16 cellular contexts compared by ENCODE assay signal in genomic region chr2:115549731-115550130, GRCh38.
DNase-seq lines count a peak whose midpoint lies in the region; ATAC-seq, FAIRE-seq and TF ChIP-seq lines count a peak whose summit lies in the region.
"Had no signal": no experiment of that assay in that cellular context is flagged by ENCODE, and none has a peak within 500 bp of the region (broad histone marks: within the 10 kb centered on the region; RNA-seq: fewer than 3 reads in every experiment).

No MANE protein-coding gene starts in this region.

- no peak overlapping the region for H3K4ac ChIP-seq in mesenchymal stem cell (ENCODE audit: low read depth in 1 of 2, low read length in 2 of 2)

- no peak for TF ChIP-seq CTCF in bronchial epithelial cell (IDR thresholded peaks at IDR 0.05; ENCODE audit: insufficient read depth, low read length, severe bottlenecking)
- TF ChIP-seq CTCF in kidney epithelial cell (IDR thresholded peaks at IDR 0.05; ENCODE audit: insufficient read depth, low read length, poor library complexity, severe bottlenecking), result no peak
- TF ChIP-seq CTCF in retinal pigment epithelial cell (conservative IDR thresholded peaks at IDR 0.05; ENCODE audit: low read depth, low read length), result no peak
- no peak for TF ChIP-seq CTCF in uterus (IDR thresholded peaks at IDR 0.05)

- H3K14ac ChIP-seq in mesenchymal stem cell (ENCODE audit: low read length in 2 of 2), result no peak overlapping the region

- WGBS in mesenchymal stem cell, result 80% methylated on average over 1 of the region's 1 CpG

- H3K4me1 ChIP-seq in mesenchymal stem cell (ENCODE audit: control insufficient read depth, insufficient read depth, low read depth, low read length) (no peaks in the 10 kb centered on the region), uterus (no peaks in the 10 kb centered on the region)

- H3K27me3 ChIP-seq in bronchial epithelial cell (ENCODE audit: control insufficient read depth, insufficient read depth, low read length), result no peaks in the 10 kb centered on the region
- no peaks in the 10 kb centered on the region for H3K27me3 ChIP-seq in kidney epithelial cell (ENCODE audit: control insufficient read depth, insufficient read depth, low read length)
- no peaks in the 10 kb centered on the region for H3K27me3 ChIP-seq in mesenchymal stem cell (ENCODE audit: control insufficient read depth in 1 of 2, insufficient read depth in 1 of 2, low read length in 2 of 2)
- no peaks in the 10 kb centered on the region for H3K27me3 ChIP-seq in uterus

- peak; percentile 82 for DNase-seq in NCI-H226
- peak; percentile 6 for DNase-seq in bronchial epithelial cell (ENCODE audit: low read depth)
- DNase-seq in kidney epithelial cell (ENCODE audit: low read depth), result peak; percentile 61
- DNase-seq in retinal pigment epithelial cell (ENCODE audit: low read depth), result peak; percentile 18
- DNase-seq in mesenchymal stem cell, result no peak
- DNase-seq in uterus, result no peak
- DNase-seq: CD8-positive, alpha-beta memory T cell; GDM1; MV-4-11; NCI-H1694; SIG-M5 had no signal

- no peak overlapping the region for H3K4me2 ChIP-seq in mesenchymal stem cell (ENCODE audit: low read length, poor library complexity, severe bottlenecking)

- no peak overlapping the region for H2AK5ac ChIP-seq in mesenchymal stem cell (ENCODE audit: low read length, severe bottlenecking)

- no peak overlapping the region for H2BK12ac ChIP-seq in mesenchymal stem cell (ENCODE audit: low read length in 2 of 2)

- H3K36me3 ChIP-seq in bronchial epithelial cell (ENCODE audit: control insufficient read depth, insufficient read depth, low read length) (no peaks in the 10 kb centered on the region), kidney epithelial cell (ENCODE audit: control insufficient read depth, insufficient read depth, low read length) (no peaks in the 10 kb centered on the region), mesenchymal stem cell (ENCODE audit: control insufficient read depth in 1 of 2, insufficient read depth in 2 of 2, low read depth in 1 of 2, low read length in 2 of 2) (no peaks in the 10 kb centered on the region), uterus (no peaks in the 10 kb centered on the region)

- H3K9ac ChIP-seq in mesenchymal stem cell (ENCODE audit: low read length), result no peak overlapping the region

- no peak for TF ChIP-seq POLR2A in uterus (IDR thresholded peaks at IDR 0.05)

- no peak overlapping the region for H2AFZ ChIP-seq in mesenchymal stem cell (ENCODE audit: low read depth, low read length)

- H4K8ac ChIP-seq in mesenchymal stem cell (ENCODE audit: low read length), result no peak overlapping the region

- FAIRE-seq in bronchial epithelial cell (lab: Jason Lieb, UNC), result no peak
- FAIRE-seq: A204.1, GM18507 had no signal

- no peak overlapping the region for H4K91ac ChIP-seq in mesenchymal stem cell (ENCODE audit: low read length)

- intact Hi-C loops in uterus (cut with DNase I; ENCODE audit: low total_unique reads), result no loop called here

- no peaks in the 10 kb centered on the region for H3K79me1 ChIP-seq in mesenchymal stem cell (replicated peaks; ENCODE audit: low read length, poor library complexity, severe bottlenecking)

- no peak overlapping the region for H3K27ac ChIP-seq in mesenchymal stem cell (ENCODE audit: low read length, poor library complexity, severe bottlenecking)
- H3K27ac ChIP-seq in uterus, result no peak overlapping the region
- H3K27ac ChIP-seq: C4-2B had no signal

- H2BK5ac ChIP-seq in mesenchymal stem cell (ENCODE audit: low read depth, low read length, poor library complexity, severe bottlenecking), result no peak overlapping the region

- H3K23ac ChIP-seq in mesenchymal stem cell (ENCODE audit: low read length in 2 of 2), result no peak overlapping the region

- H3K4me3 ChIP-seq in bronchial epithelial cell (ENCODE audit: low read depth, low read length) (no peak overlapping the region), kidney epithelial cell (ENCODE audit: low read depth, low read length) (no peak overlapping the region), retinal pigment epithelial cell (ENCODE audit: low read length) (no peak overlapping the region), mesenchymal stem cell (ENCODE audit: insufficient read depth in 1 of 2, low read depth in 1 of 2, low read length in 2 of 2) (no peak overlapping the region), uterus (no peak overlapping the region)

- H3K9me3 ChIP-seq in mesenchymal stem cell (ENCODE audit: control insufficient read depth, low read length) (peaks cover 21% of the 10 kb centered on the region), uterus (no peaks in the 10 kb centered on the region)

- no peak for ATAC-seq in GM21825 (IDR thresholded peaks at IDR 0.05; ENCODE audit: unreplicated experiment)
- no peak for ATAC-seq in GM18907 (IDR thresholded peaks at IDR 0.05; ENCODE audit: unreplicated experiment)

- no peak overlapping the region for H2BK120ac ChIP-seq in mesenchymal stem cell (ENCODE audit: low read depth, low read length)

- H3K18ac ChIP-seq in mesenchymal stem cell (ENCODE audit: low read depth in 1 of 2, low read length in 2 of 2), result no peak overlapping the region

- no peak overlapping the region for H2BK15ac ChIP-seq in mesenchymal stem cell (ENCODE audit: low read depth, poor library complexity, severe bottlenecking)

Comparison
In these comparisons a context has a peak if more than half of its experiments do, and no peak if none do; other contexts are left out.
1. DNase-seq: peak in NCI-H226 (single experiment), bronchial epithelial cell (single experiment), kidney epithelial cell (single experiment) and retinal pigment epithelial cell (single experiment); none in mesenchymal stem cell (single experiment) and uterus (0 of 2).